ENCODE assay signal across 14 cellular contexts in the genomic region with DNA sequence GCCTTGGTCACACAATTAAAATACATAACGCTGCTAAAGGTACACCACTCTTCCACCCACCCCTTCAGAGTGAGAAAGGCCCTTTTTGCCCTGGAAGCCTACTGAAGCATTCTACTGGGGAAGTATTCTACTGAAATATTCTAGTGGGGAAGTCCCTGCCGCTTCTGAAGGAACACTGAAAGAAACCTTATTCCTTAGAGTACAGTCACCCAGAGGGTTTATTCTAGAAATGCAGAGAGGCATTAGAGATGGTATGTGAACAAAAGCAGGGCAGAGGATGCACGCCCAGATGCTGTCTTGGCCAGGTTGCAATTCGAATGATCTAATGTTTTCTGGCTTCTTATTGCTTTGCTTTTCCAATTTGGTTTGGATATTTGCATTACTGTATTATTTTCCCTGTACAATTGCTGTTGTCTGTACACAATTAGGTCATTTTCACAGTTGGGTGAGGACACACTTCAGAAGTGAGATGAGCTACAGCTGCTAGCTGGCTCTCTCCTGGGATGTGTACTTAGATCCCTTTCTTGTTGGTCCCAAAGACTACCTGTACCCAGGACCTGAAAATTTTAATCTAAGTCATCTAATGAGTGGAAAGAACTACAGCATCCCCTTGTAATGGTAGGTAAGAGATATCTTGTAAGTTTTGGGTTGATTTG. TPM values are rescaled to one million over a fixed set of nuclear protein-coding genes. Genes with fewer than 3 reads are reported as not detected.
A peak's percentile ranks its signal among the peaks of the same experiment; 100 is the strongest.
DNase-seq lines count a peak whose midpoint lies in the region; TF ChIP-seq lines count a peak whose summit lies in the region.
"Had no signal": no experiment of that assay in that cellular context is flagged by ENCODE, and none has a peak within 500 bp of the region (broad histone marks: within the 10 kb centered on the region; RNA-seq: fewer than 3 reads in every experiment).

No MANE protein-coding gene starts in this region.

- no peak overlapping the region for H2AFZ ChIP-seq in mesenchymal stem cell (ENCODE audit: low read depth, low read length)

- POLR2A ChIA-PET in RWPE1 (lab: Yijun Ruan, JAX; ENCODE audit: low non-redundant PET), result no interaction called here

- no peak overlapping the region for H3K4me3 Mint-ChIP-seq in HFFc6
- H3K4me3 Mint-ChIP-seq: immature natural killer cell had no signal

- H3K4me1 Mint-ChIP-seq in HFFc6 (ENCODE audit: low read depth), result peaks cover 62% of the 10 kb centered on the region
- H3K4me1 Mint-ChIP-seq: immature natural killer cell had no signal

- H3K9me3 ChIP-seq in mesenchymal stem cell (ENCODE audit: control insufficient read depth, low read length), result peaks cover 25% of the 10 kb centered on the region

- no peak overlapping the region for H3K18ac ChIP-seq in mesenchymal stem cell (ENCODE audit: low read depth in 1 of 2, low read length in 2 of 2)

- H3K27ac ChIP-seq in brain microvascular endothelial cell (peak overlapping the region; percentile 54), mesenchymal stem cell (ENCODE audit: low read length, poor library complexity, severe bottlenecking) (peak overlapping the region; percentile 80), RWPE1 (no peak overlapping the region)
- H3K27ac ChIP-seq: BLaER1 treated with 17β-estradiol and CSF1 and Interleukin-3, amounts not matched to agents 10 nM and 100 nM; Peyer's patch had no signal

- H3K23ac ChIP-seq in mesenchymal stem cell (ENCODE audit: low read length in 2 of 2), result no peak overlapping the region

- peaks cover 23% of the 10 kb centered on the region for H3K9me3 Mint-ChIP-seq in HFFc6

- H3K27me3 Mint-ChIP-seq in HFFc6 (ENCODE audit: insufficient read depth), result no peaks in the 10 kb centered on the region

- H3K14ac ChIP-seq in mesenchymal stem cell (ENCODE audit: low read length in 2 of 2), result no peak overlapping the region

- H3K27me3 ChIP-seq in brain microvascular endothelial cell (replicated peaks), result no peaks in the 10 kb centered on the region
- H3K27me3 ChIP-seq in mesenchymal stem cell (ENCODE audit: control insufficient read depth in 1 of 2, insufficient read depth in 1 of 2, low read length in 2 of 2), result no peaks in the 10 kb centered on the region
- H3K27me3 ChIP-seq: BLaER1 treated with 17β-estradiol and CSF1 and Interleukin-3, amounts not matched to agents 10 nM and 100 nM; Peyer's patch had no signal

- peak overlapping the region; percentile 60 for H3K27ac Mint-ChIP-seq in HFFc6
- H3K27ac Mint-ChIP-seq: immature natural killer cell had no signal

- H3K4me1 ChIP-seq in mesenchymal stem cell (ENCODE audit: control insufficient read depth, insufficient read depth, low read depth, low read length), result peaks cover 1% of the 10 kb centered on the region
- H3K4me1 ChIP-seq: Peyer's patch had no signal

- H3K4me2 ChIP-seq in mesenchymal stem cell (ENCODE audit: low read length, poor library complexity, severe bottlenecking), result no peak overlapping the region
- H3K4me2 ChIP-seq: BLaER1 treated with 17β-estradiol and CSF1 and Interleukin-3, amounts not matched to agents 10 nM and 100 nM had no signal

- TF ChIP-seq CTCF in HFFc6 (IDR thresholded peaks at IDR 0.05) (no peak), brain microvascular endothelial cell (IDR thresholded peaks at IDR 0.05; ENCODE audit: low read depth, low read length, missing control alignments) (no peak), RWPE1 (conservative IDR thresholded peaks at IDR 0.05; ENCODE audit: low read depth) (no peak)

- H3K36me3 ChIP-seq in brain microvascular endothelial cell (replicated peaks) (no peaks in the 10 kb centered on the region), mesenchymal stem cell (ENCODE audit: control insufficient read depth in 1 of 2, insufficient read depth in 2 of 2, low read depth in 1 of 2, low read length in 2 of 2) (peaks cover 0 to 6% of the 10 kb centered on the region in 2 experiments)
- H3K36me3 ChIP-seq: Peyer's patch had no signal

- 81% methylated on average over 2 of the region's 4 CpGs for WGBS in mesenchymal stem cell

- H2BK12ac ChIP-seq in mesenchymal stem cell (ENCODE audit: low read length in 2 of 2), result peak overlapping the region; percentile 21 to 64

- peaks cover 37% of the 10 kb centered on the region for H3K36me3 Mint-ChIP-seq in HFFc6 (ENCODE audit: low read depth)

- H2BK15ac ChIP-seq in mesenchymal stem cell (ENCODE audit: low read depth, poor library complexity, severe bottlenecking), result no peak overlapping the region

- no peak overlapping the region for H2BK120ac ChIP-seq in mesenchymal stem cell (ENCODE audit: low read depth, low read length)

- H2BK5ac ChIP-seq in mesenchymal stem cell (ENCODE audit: low read depth, low read length, poor library complexity, severe bottlenecking), result peak overlapping the region; percentile 5

- peak overlapping the region; percentile 43 for H3K9ac ChIP-seq in mesenchymal stem cell (ENCODE audit: low read length)
- H3K9ac ChIP-seq: BLaER1 treated with 17β-estradiol and CSF1 and Interleukin-3, amounts not matched to agents 10 nM and 100 nM had no signal

- H3K79me1 ChIP-seq in mesenchymal stem cell (replicated peaks; ENCODE audit: low read length, poor library complexity, severe bottlenecking), result peaks cover 2% of the 10 kb centered on the region

- H2AK5ac ChIP-seq in mesenchymal stem cell (ENCODE audit: low read length, severe bottlenecking), result peak overlapping the region; percentile 54

- H3K4me3 ChIP-seq in brain microvascular endothelial cell (ENCODE audit: low read depth, low read length), result no peak overlapping the region
- H3K4me3 ChIP-seq in mesenchymal stem cell (ENCODE audit: insufficient read depth in 1 of 2, low read depth in 1 of 2, low read length in 2 of 2), result no peak overlapping the region
- H3K4me3 ChIP-seq: BLaER1 treated with 17β-estradiol and CSF1 and Interleukin-3, amounts not matched to agents 10 nM and 100 nM; Peyer's patch had no signal

- no peak overlapping the region for H4K91ac ChIP-seq in mesenchymal stem cell (ENCODE audit: low read length)

- no peak overlapping the region for H4K8ac ChIP-seq in mesenchymal stem cell (ENCODE audit: low read length)

- DNase-seq in EH (ENCODE audit: low read depth) (peak; percentile 77), HFFc6 (peak; percentile 70), brain microvascular endothelial cell (peak; percentile 52), mesenchymal stem cell (peak; percentile 46), SKM-1 treated with dmso at 0.1 percent for 144 hours (lab: John Stamatoyannopoulos, UW; ENCODE audit: unreplicated experiment) (no peak), OCI-M2 (lab: John Stamatoyannopoulos, UW; ENCODE audit: unreplicated experiment) (no peak), RWPE1 (ENCODE audit: low spot score) (no peak), SKM-1 (lab: John Stamatoyannopoulos, UW; ENCODE audit: unreplicated experiment) (no peak)
- DNase-seq: activated effector memory CD4-positive, alpha-beta T cell treated with Interleukin-2 at 50 U/mL for 16 hours; central memory CD4-positive, alpha-beta T cell; immature natural killer cell; Peyer's patch had no signal

- CTCF ChIA-PET in RWPE1 (lab: Yijun Ruan, JAX), result no interaction called here

- in situ Hi-C loops in brain microvascular endothelial cell (cut with HindIII; ENCODE audit: low pct_ligation_motif_present, low sequenced_read_pairs), result no loop called here

- H3K4ac ChIP-seq in mesenchymal stem cell (ENCODE audit: low read depth in 1 of 2, low read length in 2 of 2), result no peak overlapping the region

RNA-seq across cellular contexts. Expression of gene CCN1, which starts 37.1 kb away (rescaled TPM):
- 1,000 to 10,000 TPM in 3 of 6 experiments, 100 to 1,000 TPM in 3; 877 to 1,071 (median 1,004) TPM for total RNA-seq in HFFc6 (2021; fragmentation: NEBNext Ultra II Directional; extraction: Animal tissue kit (Norgen Biotek cat#: 25700))
- polyA plus RNA-seq in mesenchymal stem cell (2013, experiment 1 of 2), result 408 TPM
- polyA plus RNA-seq in mesenchymal stem cell (2013, experiment 2 of 2), result 395 TPM
- total RNA-seq: T-helper 2 cell treated with Interferon-gamma antibody and Interleukin-4, amounts not matched to agents 100 ng/mL and 5 ng/mL, for 36 hours had no signal
- polyA plus RNA-seq: immature natural killer cell had no signal

Comparison
In these comparisons a context has a peak if more than half of its experiments do, and no peak if none do; other contexts are left out.
1. DNase-seq: peak in EH (single experiment), HFFc6 (single experiment), brain microvascular endothelial cell (single experiment) and mesenchymal stem cell (single experiment); none in SKM-1 treated with dmso at 0.1 percent for 144 hours (single experiment), OCI-M2 (single experiment), RWPE1 (single experiment) and SKM-1 (single experiment).